In the genomic region with DNA sequence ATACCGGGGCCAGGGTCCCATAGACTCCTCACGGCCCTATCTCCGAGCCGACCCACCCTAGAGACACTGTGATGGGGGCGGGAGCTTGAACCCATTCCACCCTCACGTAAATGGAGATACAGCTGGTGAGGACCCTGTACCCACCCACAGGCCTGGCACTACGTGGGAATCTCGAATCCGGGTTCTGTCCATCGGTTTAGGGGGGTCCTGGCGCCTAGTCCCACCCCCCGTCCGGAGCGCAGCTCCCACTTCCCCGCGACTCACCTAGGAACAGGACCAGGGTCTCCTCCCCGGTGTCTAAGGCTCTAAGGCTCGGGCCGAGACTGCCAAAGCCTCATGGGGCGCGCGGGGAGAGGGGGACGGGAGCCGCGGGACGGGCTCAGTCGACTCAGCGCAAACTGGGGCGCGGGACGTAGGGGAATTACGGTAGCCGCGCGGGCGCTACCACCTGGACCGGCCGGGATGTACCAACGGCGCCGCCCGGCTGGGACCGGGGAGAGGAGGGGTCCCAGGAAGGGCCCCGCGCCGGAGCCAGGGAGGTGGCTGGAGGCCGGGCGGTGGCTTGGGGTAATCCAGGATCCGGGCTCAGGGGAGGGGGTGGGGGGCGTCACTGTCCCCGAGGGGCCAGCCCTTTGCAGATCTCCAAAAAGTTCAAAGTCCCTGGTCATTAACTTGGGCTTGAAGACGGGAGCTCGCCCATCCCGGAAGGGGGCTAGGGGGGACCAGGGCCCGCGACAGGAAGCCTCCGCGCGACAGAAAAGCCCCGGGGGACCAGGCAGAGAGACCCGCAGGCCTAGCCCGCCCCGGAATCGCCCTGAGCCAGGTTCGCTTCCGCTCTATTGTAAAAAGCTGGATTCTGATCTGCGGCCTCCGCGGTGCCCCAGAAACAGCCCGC, we compare ENCODE assay signal across 1 cellular context.
TF ChIP-seq lines count a peak whose summit lies in the region.

No MANE protein-coding gene starts in this region.

TF ChIP-seq in HepG2, 621 proteins besides CTCF, POLR2A, EP300 and RAD21 (continued from another document and continues in another):
- peak; percentile 78; the same call in 1 of the 2 replicates for TF ChIP-seq ZNF772 (CRISPR knock-in tag; IDR thresholded peaks at IDR 0.05)
- TF ChIP-seq MBNL3 (CRISPR knock-in tag; conservative IDR thresholded peaks at IDR 0.05), result no peak
- TF ChIP-seq TBP (CRISPR knock-in tag; IDR thresholded peaks at IDR 0.05), result no peak
- no peak for TF ChIP-seq CHD4 (IDR thresholded peaks at IDR 0.05; ENCODE audit: borderline replicate concordance, low read length)
- TF ChIP-seq ZNF83 (CRISPR knock-in tag; IDR thresholded peaks at IDR 0.05; ENCODE audit: borderline replicate concordance), result no peak
- no peak for TF ChIP-seq ZNF17 (CRISPR knock-in tag; IDR thresholded peaks at IDR 0.05)
- TF ChIP-seq ZNF143 (CRISPR knock-in tag; IDR thresholded peaks at IDR 0.05), result no peak
- TF ChIP-seq THAP11 (CRISPR knock-in tag; IDR thresholded peaks at IDR 0.05), result 0 out of 2 replicates have a peak, but pooled peaks have one; percentile 7
- TF ChIP-seq ZNF616 (CRISPR knock-in tag; IDR thresholded peaks at IDR 0.05; ENCODE audit: low read depth), result no peak
- TF ChIP-seq TRIM24 (CRISPR knock-in tag; IDR thresholded peaks at IDR 0.05), result no peak
- TF ChIP-seq SP4 (CRISPR knock-in tag; IDR thresholded peaks at IDR 0.05), result 0 out of 2 replicates have a peak, but pooled peaks have one; percentile 17
- TF ChIP-seq CCAR2 (optimal IDR thresholded peaks at IDR 0.05; ENCODE audit: low read depth, low read length), result no peak
- no peak for TF ChIP-seq RBAK (CRISPR knock-in tag; IDR thresholded peaks at IDR 0.05)
- TF ChIP-seq ZEB1 (IDR thresholded peaks at IDR 0.05; ENCODE audit: insufficient replicate concordance, low read depth), result no peak
- TF ChIP-seq, protein P1, sequence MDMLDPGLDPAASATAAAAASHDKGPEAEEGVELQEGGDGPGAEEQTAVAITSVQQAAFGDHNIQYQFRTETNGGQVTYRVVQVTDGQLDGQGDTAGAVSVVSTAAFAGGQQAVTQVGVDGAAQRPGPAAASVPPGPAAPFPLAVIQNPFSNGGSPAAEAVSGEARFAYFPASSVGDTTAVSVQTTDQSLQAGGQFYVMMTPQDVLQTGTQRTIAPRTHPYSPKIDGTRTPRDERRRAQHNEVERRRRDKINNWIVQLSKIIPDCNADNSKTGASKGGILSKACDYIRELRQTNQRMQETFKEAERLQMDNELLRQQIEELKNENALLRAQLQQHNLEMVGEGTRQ (IDR thresholded peaks at IDR 0.05; ENCODE audit: low read depth, low read length), result no peak
- TF ChIP-seq, protein P1 (CRISPR knock-in tag; IDR thresholded peaks at IDR 0.05; ENCODE audit: borderline replicate concordance), result no peak
- TF ChIP-seq, protein P2, sequence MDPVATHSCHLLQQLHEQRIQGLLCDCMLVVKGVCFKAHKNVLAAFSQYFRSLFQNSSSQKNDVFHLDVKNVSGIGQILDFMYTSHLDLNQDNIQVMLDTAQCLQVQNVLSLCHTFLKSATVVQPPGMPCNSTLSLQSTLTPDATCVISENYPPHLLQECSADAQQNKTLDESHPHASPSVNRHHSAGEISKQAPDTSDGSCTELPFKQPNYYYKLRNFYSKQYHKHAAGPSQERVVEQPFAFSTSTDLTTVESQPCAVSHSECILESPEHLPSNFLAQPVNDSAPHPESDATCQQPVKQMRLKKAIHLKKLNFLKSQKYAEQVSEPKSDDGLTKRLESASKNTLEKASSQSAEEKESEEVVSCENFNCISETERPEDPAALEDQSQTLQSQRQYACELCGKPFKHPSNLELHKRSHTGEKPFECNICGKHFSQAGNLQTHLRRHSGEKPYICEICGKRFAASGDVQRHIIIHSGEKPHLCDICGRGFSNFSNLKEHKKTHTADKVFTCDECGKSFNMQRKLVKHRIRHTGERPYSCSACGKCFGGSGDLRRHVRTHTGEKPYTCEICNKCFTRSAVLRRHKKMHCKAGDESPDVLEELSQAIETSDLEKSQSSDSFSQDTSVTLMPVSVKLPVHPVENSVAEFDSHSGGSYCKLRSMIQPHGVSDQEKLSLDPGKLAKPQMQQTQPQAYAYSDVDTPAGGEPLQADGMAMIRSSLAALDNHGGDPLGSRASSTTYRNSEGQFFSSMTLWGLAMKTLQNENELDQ (CRISPR knock-in tag; IDR thresholded peaks at IDR 0.05; ENCODE audit: borderline replicate concordance), result no peak
- no peak for TF ChIP-seq MYNN (CRISPR knock-in tag; IDR thresholded peaks at IDR 0.05; ENCODE audit: low read depth)
- TF ChIP-seq ZNF549 (CRISPR knock-in tag; IDR thresholded peaks at IDR 0.05), result no peak
- TF ChIP-seq TAF1 (CRISPR knock-in tag; IDR thresholded peaks at IDR 0.05), result peak; percentile 69
- TF ChIP-seq MBD4 (IDR thresholded peaks at IDR 0.05; ENCODE audit: borderline replicate concordance, low read length), result no peak
- TF ChIP-seq, protein P3, sequence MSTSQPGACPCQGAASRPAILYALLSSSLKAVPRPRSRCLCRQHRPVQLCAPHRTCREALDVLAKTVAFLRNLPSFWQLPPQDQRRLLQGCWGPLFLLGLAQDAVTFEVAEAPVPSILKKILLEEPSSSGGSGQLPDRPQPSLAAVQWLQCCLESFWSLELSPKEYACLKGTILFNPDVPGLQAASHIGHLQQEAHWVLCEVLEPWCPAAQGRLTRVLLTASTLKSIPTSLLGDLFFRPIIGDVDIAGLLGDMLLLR (CRISPR knock-in tag; IDR thresholded peaks at IDR 0.05), result no peak
- TF ChIP-seq, protein P4, sequence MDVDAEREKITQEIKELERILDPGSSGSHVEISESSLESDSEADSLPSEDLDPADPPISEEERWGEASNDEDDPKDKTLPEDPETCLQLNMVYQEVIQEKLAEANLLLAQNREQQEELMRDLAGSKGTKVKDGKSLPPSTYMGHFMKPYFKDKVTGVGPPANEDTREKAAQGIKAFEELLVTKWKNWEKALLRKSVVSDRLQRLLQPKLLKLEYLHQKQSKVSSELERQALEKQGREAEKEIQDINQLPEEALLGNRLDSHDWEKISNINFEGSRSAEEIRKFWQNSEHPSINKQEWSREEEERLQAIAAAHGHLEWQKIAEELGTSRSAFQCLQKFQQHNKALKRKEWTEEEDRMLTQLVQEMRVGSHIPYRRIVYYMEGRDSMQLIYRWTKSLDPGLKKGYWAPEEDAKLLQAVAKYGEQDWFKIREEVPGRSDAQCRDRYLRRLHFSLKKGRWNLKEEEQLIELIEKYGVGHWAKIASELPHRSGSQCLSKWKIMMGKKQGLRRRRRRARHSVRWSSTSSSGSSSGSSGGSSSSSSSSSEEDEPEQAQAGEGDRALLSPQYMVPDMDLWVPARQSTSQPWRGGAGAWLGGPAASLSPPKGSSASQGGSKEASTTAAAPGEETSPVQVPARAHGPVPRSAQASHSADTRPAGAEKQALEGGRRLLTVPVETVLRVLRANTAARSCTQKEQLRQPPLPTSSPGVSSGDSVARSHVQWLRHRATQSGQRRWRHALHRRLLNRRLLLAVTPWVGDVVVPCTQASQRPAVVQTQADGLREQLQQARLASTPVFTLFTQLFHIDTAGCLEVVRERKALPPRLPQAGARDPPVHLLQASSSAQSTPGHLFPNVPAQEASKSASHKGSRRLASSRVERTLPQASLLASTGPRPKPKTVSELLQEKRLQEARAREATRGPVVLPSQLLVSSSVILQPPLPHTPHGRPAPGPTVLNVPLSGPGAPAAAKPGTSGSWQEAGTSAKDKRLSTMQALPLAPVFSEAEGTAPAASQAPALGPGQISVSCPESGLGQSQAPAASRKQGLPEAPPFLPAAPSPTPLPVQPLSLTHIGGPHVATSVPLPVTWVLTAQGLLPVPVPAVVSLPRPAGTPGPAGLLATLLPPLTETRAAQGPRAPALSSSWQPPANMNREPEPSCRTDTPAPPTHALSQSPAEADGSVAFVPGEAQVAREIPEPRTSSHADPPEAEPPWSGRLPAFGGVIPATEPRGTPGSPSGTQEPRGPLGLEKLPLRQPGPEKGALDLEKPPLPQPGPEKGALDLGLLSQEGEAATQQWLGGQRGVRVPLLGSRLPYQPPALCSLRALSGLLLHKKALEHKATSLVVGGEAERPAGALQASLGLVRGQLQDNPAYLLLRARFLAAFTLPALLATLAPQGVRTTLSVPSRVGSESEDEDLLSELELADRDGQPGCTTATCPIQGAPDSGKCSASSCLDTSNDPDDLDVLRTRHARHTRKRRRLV (CRISPR knock-in tag; IDR thresholded peaks at IDR 0.05), result peak; percentile 3; the same call in 1 of the 2 replicates
- peak; percentile 22 for TF ChIP-seq HNF4A (CRISPR knock-in tag; IDR thresholded peaks at IDR 0.05)
- TF ChIP-seq, protein P5, sequence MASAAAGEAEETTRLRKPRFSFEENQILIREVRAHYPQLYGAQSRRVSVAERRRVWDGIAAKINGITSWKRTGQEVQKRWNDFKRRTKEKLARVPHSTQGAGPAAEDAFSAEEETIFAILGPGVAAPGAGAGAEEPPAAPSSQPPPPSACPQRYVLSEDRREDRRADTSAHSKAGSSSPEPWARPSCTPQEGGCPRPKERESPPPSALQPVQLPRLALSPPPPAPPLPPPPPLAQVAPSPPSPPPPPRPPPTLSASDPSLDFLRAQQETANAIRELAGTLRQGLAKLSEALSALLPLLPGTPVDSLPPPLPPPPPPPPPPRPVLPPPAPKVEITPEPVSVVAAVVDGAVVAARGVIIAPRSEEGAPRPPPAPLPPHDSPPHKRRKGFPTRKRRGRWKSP (CRISPR knock-in tag; IDR thresholded peaks at IDR 0.05), result 0 out of 2 replicates have a peak, but pooled peaks have one; percentile 71
- TF ChIP-seq ZNF747 (CRISPR knock-in tag; IDR thresholded peaks at IDR 0.05; ENCODE audit: borderline replicate concordance), result no peak
- no peak for TF ChIP-seq SRSF9 (IDR thresholded peaks at IDR 0.05; ENCODE audit: borderline replicate concordance, insufficient read depth, low read depth, low read length, poor library complexity, severe bottlenecking)
- no peak for TF ChIP-seq FOXM1 (CRISPR knock-in tag; IDR thresholded peaks at IDR 0.05)
- TF ChIP-seq ZNF737 (CRISPR knock-in tag; IDR thresholded peaks at IDR 0.05; ENCODE audit: borderline replicate concordance), result no peak
- TF ChIP-seq HDAC1 (CRISPR knock-in tag; IDR thresholded peaks at IDR 0.05), result peak; percentile 46
- TF ChIP-seq HCFC1 (IDR thresholded peaks at IDR 0.05; ENCODE audit: low read depth, low read length), result no peak
- no peak; the same call in 1 of the 2 replicates for TF ChIP-seq SMAD1 (CRISPR knock-in tag; IDR thresholded peaks at IDR 0.05; ENCODE audit: borderline replicate concordance, low read depth)
- no peak for TF ChIP-seq SMARCC2 (IDR thresholded peaks at IDR 0.05)
- TF ChIP-seq YEATS2 (CRISPR knock-in tag; IDR thresholded peaks at IDR 0.05; ENCODE audit: borderline replicate concordance), result no peak
- TF ChIP-seq, protein P6, sequence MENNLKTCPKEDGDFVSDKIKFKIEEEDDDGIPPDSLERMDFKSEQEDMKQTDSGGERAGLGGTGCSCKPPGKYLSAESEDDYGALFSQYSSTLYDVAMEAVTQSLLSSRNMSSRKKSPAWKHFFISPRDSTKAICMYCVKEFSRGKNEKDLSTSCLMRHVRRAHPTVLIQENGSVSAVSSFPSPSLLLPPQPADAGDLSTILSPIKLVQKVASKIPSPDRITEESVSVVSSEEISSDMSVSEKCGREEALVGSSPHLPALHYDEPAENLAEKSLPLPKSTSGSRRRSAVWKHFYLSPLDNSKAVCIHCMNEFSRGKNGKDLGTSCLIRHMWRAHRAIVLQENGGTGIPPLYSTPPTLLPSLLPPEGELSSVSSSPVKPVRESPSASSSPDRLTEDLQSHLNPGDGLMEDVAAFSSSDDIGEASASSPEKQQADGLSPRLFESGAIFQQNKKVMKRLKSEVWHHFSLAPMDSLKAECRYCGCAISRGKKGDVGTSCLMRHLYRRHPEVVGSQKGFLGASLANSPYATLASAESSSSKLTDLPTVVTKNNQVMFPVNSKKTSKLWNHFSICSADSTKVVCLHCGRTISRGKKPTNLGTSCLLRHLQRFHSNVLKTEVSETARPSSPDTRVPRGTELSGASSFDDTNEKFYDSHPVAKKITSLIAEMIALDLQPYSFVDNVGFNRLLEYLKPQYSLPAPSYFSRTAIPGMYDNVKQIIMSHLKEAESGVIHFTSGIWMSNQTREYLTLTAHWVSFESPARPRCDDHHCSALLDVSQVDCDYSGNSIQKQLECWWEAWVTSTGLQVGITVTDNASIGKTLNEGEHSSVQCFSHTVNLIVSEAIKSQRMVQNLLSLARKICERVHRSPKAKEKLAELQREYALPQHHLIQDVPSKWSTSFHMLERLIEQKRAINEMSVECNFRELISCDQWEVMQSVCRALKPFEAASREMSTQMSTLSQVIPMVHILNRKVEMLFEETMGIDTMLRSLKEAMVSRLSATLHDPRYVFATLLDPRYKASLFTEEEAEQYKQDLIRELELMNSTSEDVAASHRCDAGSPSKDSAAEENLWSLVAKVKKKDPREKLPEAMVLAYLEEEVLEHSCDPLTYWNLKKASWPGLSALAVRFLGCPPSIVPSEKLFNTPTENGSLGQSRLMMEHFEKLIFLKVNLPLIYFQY (CRISPR knock-in tag; IDR thresholded peaks at IDR 0.05; ENCODE audit: borderline replicate concordance), result no peak
- no peak for TF ChIP-seq ZNF570 (CRISPR knock-in tag; IDR thresholded peaks at IDR 0.05; ENCODE audit: borderline replicate concordance)
- no peak for TF ChIP-seq FLYWCH1 (CRISPR knock-in tag; IDR thresholded peaks at IDR 0.05)
- TF ChIP-seq ZSCAN31 (CRISPR knock-in tag; IDR thresholded peaks at IDR 0.05; ENCODE audit: low read depth), result no peak
- TF ChIP-seq NFE2 (CRISPR knock-in tag; IDR thresholded peaks at IDR 0.05), result no peak
- TF ChIP-seq, protein P7, sequence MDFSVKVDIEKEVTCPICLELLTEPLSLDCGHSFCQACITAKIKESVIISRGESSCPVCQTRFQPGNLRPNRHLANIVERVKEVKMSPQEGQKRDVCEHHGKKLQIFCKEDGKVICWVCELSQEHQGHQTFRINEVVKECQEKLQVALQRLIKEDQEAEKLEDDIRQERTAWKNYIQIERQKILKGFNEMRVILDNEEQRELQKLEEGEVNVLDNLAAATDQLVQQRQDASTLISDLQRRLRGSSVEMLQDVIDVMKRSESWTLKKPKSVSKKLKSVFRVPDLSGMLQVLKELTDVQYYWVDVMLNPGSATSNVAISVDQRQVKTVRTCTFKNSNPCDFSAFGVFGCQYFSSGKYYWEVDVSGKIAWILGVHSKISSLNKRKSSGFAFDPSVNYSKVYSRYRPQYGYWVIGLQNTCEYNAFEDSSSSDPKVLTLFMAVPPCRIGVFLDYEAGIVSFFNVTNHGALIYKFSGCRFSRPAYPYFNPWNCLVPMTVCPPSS (IDR thresholded peaks at IDR 0.05), result no peak
